In the genomic region with DNA sequence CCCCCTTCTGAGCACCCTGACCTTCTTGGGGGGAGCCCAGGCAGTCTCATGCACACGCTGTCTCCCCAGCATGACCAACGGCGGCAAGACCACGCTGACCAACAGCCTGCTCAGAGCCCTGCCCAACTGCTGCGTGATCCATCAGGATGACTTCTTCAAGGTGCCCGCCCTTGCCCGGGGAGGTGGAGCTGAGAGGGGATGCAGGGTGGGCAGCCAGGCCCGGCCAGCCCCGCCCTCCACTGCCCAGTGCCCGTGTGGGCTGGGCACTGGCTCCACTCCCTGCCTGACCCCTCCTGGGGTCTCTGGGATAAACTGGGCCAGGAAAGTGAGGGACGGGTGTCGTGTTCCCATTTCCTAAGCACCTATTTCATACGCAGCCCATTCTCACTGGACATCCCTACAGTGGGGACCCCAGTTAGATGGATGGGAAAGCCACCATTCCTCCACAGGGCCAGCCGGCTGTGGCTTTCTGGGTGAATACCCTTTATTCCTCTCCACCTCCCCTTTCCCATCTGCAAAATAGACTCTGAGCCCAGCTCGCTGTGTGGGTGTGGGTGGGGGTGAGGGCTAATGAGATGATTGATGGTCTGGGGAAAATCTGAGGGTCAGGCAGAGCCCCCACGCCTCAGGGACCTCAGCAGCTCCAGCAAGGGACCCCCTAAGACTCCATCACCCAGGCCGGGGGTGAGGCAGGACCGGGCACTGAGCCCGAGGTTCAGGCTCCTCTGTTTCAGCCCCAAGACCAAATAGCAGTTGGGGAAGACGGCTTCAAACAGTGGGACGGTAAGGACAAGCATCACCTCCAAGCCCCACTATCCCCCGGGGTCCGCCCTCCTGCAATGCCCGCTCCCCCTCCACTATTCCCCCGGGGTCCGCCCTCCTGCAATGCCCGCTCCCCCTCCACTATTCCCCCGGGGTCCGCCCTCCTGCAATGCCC, we compare ENCODE assay signal across 20 cellular contexts. TPM values are rescaled to one million over a fixed set of nuclear protein-coding genes. Genes with fewer than 3 reads are reported as not detected.
A peak's percentile ranks its signal among the peaks of the same experiment; 100 is the strongest.
DNase-seq lines count a peak whose midpoint lies in the region; ATAC-seq and TF ChIP-seq lines count a peak whose summit lies in the region.
"Had no signal": no experiment of that assay in that cellular context is flagged by ENCODE, and none has a peak within 500 bp of the region (broad histone marks: within the 10 kb centered on the region; RNA-seq: fewer than 3 reads in every experiment).

No MANE protein-coding gene starts in this region.

- TF ChIP-seq EP300 in SK-N-SH (IDR thresholded peaks at IDR 0.05; ENCODE audit: borderline replicate concordance in 1 of 2, low read depth in 1 of 2, low read length in 1 of 2) = no peak

- H3K4me3 Mint-ChIP-seq in stimulated activated effector memory CD8-positive, alpha-beta T cell treated with anti-CD3 and anti-CD28 coated beads, Interleukin-12 subunit alpha, Interleukin-12 subunit beta, amount 100 ng/mL, for 72 hours = no peak overlapping the region
- H3K4me3 Mint-ChIP-seq in activated CD8-positive, alpha-beta memory T cell treated with anti-CD3 and anti-CD28 coated beads, Interleukin-2, amount 10 ng/mL, durations not matched to agents 7 days and 5 days = no peak overlapping the region
- H3K4me3 Mint-ChIP-seq: CD14-positive monocyte; CD8-positive, alpha-beta T cell had no signal

- TF ChIP-seq RAD21 in SK-N-SH (IDR thresholded peaks at IDR 0.05; ENCODE audit: low read length) = no peak

- H3K4me1 ChIP-seq in SK-N-SH (ENCODE audit: control insufficient read depth in 1 of 2, insufficient read depth in 2 of 2, low read depth in 1 of 2, low read length in 1 of 2) (no peaks in the 10 kb centered on the region), right atrium auricular region (peaks cover 0 to 5% of the 10 kb centered on the region in 2 donors), Karpas-422 (ENCODE audit: low read length) (no peaks in the 10 kb centered on the region)
- H3K4me1 ChIP-seq: Caco-2 had no signal

- H3K9me3 ChIP-seq in SK-N-SH (no peaks in the 10 kb centered on the region), right atrium auricular region (no peaks in the 10 kb centered on the region), Karpas-422 (ENCODE audit: low read length) (no peaks in the 10 kb centered on the region)
- H3K9me3 ChIP-seq: Caco-2 had no signal

- H3K9me2 ChIP-seq in SK-N-SH (no peaks in the 10 kb centered on the region), Karpas-422 (replicated peaks; ENCODE audit: insufficient read depth, low read length) (no peaks in the 10 kb centered on the region)

- peak; percentile 19 for ATAC-seq in stimulated activated effector memory CD8-positive, alpha-beta T cell treated with anti-CD3 and anti-CD28 coated beads, Interleukin-12 subunit alpha, Interleukin-12 subunit beta, amount 100 ng/mL, for 72 hours
- no peak for ATAC-seq in GM21717 (IDR thresholded peaks at IDR 0.05; ENCODE audit: unreplicated experiment)
- ATAC-seq in activated CD8-positive, alpha-beta memory T cell treated with anti-CD3 and anti-CD28 coated beads, Interleukin-2, amount 10 ng/mL, durations not matched to agents 7 days and 5 days = no peak
- ATAC-seq: CD8-positive, alpha-beta T cell had no signal

- no peaks in the 10 kb centered on the region; the same call in 1 of the 2 replicates for H3K36me3 ChIP-seq in H7 (replicated peaks; ENCODE audit: control insufficient read depth, insufficient read depth, low read length)
- no peaks in the 10 kb centered on the region for H3K36me3 ChIP-seq in SK-N-SH (replicated peaks in 1 of 2; ENCODE audit: control insufficient read depth in 1 of 2, insufficient read depth in 2 of 2, low read length in 1 of 2)
- peaks cover 41% of the 10 kb centered on the region for H3K36me3 ChIP-seq in right atrium auricular region
- H3K36me3 ChIP-seq in Karpas-422 (ENCODE audit: insufficient read depth, low read length) = no peaks in the 10 kb centered on the region

- H3K9ac ChIP-seq in SK-N-SH (no peak overlapping the region), Karpas-422 (ENCODE audit: low read length) (no peak overlapping the region)

- H3K4me2 ChIP-seq in SK-N-SH (no peak overlapping the region), Karpas-422 (ENCODE audit: low read depth, low read length, poor library complexity, severe bottlenecking) (no peak overlapping the region)

- DNase-seq in H7 (peak; percentile 48), SK-N-SH (peak; percentile 51), right atrium auricular region (ENCODE audit: low spot score) (no peak), GM03348 (ENCODE audit: low spot score) (no peak), Karpas-422 (no peak)
- no peak for DNase-seq in stimulated activated effector memory CD8-positive, alpha-beta T cell treated with anti-CD3 and anti-CD28 coated beads, Interleukin-12 subunit alpha, Interleukin-12 subunit beta, amount 100 ng/mL, for 72 hours (ENCODE audit: low spot score in 2 of 2)
- DNase-seq in activated CD8-positive, alpha-beta memory T cell treated with anti-CD3 and anti-CD28 coated beads, Interleukin-2, amount 10 ng/mL, durations not matched to agents 7 days and 5 days = no peak
- DNase-seq: Caco-2; CD8-positive, alpha-beta T cell; DMS53; GF-D8; GOT3; HCEC 1CT; IMR-90; KBM-7 had no signal

- H3K27ac ChIP-seq in SK-N-SH (ENCODE audit: low read depth in 2 of 2, low read length in 1 of 2) (no peak overlapping the region), right atrium auricular region (peak overlapping the region; percentile 86 to 88), Karpas-422 (ENCODE audit: low read length) (no peak overlapping the region)

- H3K79me2 ChIP-seq in SK-N-SH (ENCODE audit: insufficient read depth) = no peaks in the 10 kb centered on the region
- no peaks in the 10 kb centered on the region for H3K79me2 ChIP-seq in Karpas-422 (ENCODE audit: low read length)

- H3K36me3 Mint-ChIP-seq in stimulated activated effector memory CD8-positive, alpha-beta T cell treated with anti-CD3 and anti-CD28 coated beads, Interleukin-12 subunit alpha, Interleukin-12 subunit beta, amount 100 ng/mL, for 72 hours = no peaks in the 10 kb centered on the region
- H3K36me3 Mint-ChIP-seq in activated CD8-positive, alpha-beta memory T cell treated with anti-CD3 and anti-CD28 coated beads, Interleukin-2, amount 10 ng/mL, durations not matched to agents 7 days and 5 days = no peaks in the 10 kb centered on the region
- H3K36me3 Mint-ChIP-seq: CD14-positive monocyte; CD8-positive, alpha-beta T cell had no signal

- POLR2A ChIA-PET in SK-N-SH (lab: Yijun Ruan, JAX) = no interaction called here

- no peak for TF ChIP-seq CTCF in SK-N-SH (IDR thresholded peaks at IDR 0.05)
- TF ChIP-seq CTCF in right atrium auricular region (IDR thresholded peaks at IDR 0.05) = no peak

- no peak overlapping the region for H3K4me3 ChIP-seq in H7 (ENCODE audit: insufficient read depth, low read depth, low read length)
- no peak overlapping the region for H3K4me3 ChIP-seq in SK-N-SH (ENCODE audit: low read depth in 2 of 2, low read length in 1 of 2)
- H3K4me3 ChIP-seq in right atrium auricular region = peak overlapping the region; percentile 57 to 68
- H3K4me3 ChIP-seq in Karpas-422 (ENCODE audit: low read length) = no peak overlapping the region

- H3K9me3 Mint-ChIP-seq in stimulated activated effector memory CD8-positive, alpha-beta T cell treated with anti-CD3 and anti-CD28 coated beads, Interleukin-12 subunit alpha, Interleukin-12 subunit beta, amount 100 ng/mL, for 72 hours = no peaks in the 10 kb centered on the region
- H3K9me3 Mint-ChIP-seq in activated CD8-positive, alpha-beta memory T cell treated with anti-CD3 and anti-CD28 coated beads, Interleukin-2, amount 10 ng/mL, durations not matched to agents 7 days and 5 days (ENCODE audit: low read depth) = no peaks in the 10 kb centered on the region
- H3K9me3 Mint-ChIP-seq: CD8-positive, alpha-beta T cell had no signal

- H3F3A ChIP-seq in SK-N-SH (replicated peaks; ENCODE audit: insufficient read depth) = no peaks in the 10 kb centered on the region

- peaks cover 23% of the 10 kb centered on the region for H3K27me3 Mint-ChIP-seq in activated CD8-positive, alpha-beta memory T cell treated with anti-CD3 and anti-CD28 coated beads, Interleukin-2, amount 10 ng/mL, durations not matched to agents 7 days and 5 days

- WGBS in SK-N-SH (ENCODE audit: low lambda C conversion rate) = 23% methylated on average over 15 of the region's 29 CpGs

- H3K27me3 ChIP-seq in H7 (ENCODE audit: control insufficient read depth, insufficient read depth, low read length) (no peaks in the 10 kb centered on the region), SK-N-SH (ENCODE audit: insufficient read depth) (peaks cover 22% of the 10 kb centered on the region), right atrium auricular region (no peaks in the 10 kb centered on the region), Karpas-422 (ENCODE audit: low read length) (no peaks in the 10 kb centered on the region)

- CTCF ChIA-PET in SK-N-SH (lab: Yijun Ruan, JAX) = no interaction called here
- CTCF ChIA-PET in activated CD8-positive, alpha-beta memory T cell treated with anti-CD3 and anti-CD28 coated beads, Interleukin-2, amount 10 ng/mL, durations not matched to agents 7 days and 5 days (lab: Charles Lee) = interaction anchor here (0.6 kb wide), 1 partner anchor 719 kb away, joined by 3 read pairs; no protein-coding TSS in a partner anchor

- no peak overlapping the region for H2AFZ ChIP-seq in SK-N-SH (ENCODE audit: low read depth)
- no peak overlapping the region for H2AFZ ChIP-seq in Karpas-422 (ENCODE audit: low read length)

- no peaks in the 10 kb centered on the region for H3K4me1 Mint-ChIP-seq in stimulated activated effector memory CD8-positive, alpha-beta T cell treated with anti-CD3 and anti-CD28 coated beads, Interleukin-12 subunit alpha, Interleukin-12 subunit beta, amount 100 ng/mL, for 72 hours
- H3K4me1 Mint-ChIP-seq in activated CD8-positive, alpha-beta memory T cell treated with anti-CD3 and anti-CD28 coated beads, Interleukin-2, amount 10 ng/mL, durations not matched to agents 7 days and 5 days = no peaks in the 10 kb centered on the region
- H3K4me1 Mint-ChIP-seq: CD14-positive monocyte had no signal

- H3K27ac Mint-ChIP-seq in stimulated activated effector memory CD8-positive, alpha-beta T cell treated with anti-CD3 and anti-CD28 coated beads, Interleukin-12 subunit alpha, Interleukin-12 subunit beta, amount 100 ng/mL, for 72 hours = no peak overlapping the region
- H3K27ac Mint-ChIP-seq in activated CD8-positive, alpha-beta memory T cell treated with anti-CD3 and anti-CD28 coated beads, Interleukin-2, amount 10 ng/mL, durations not matched to agents 7 days and 5 days = no peak overlapping the region
- H3K27ac Mint-ChIP-seq: CD14-positive monocyte; CD8-positive, alpha-beta T cell had no signal

- H4K20me1 ChIP-seq in SK-N-SH (ENCODE audit: insufficient read depth) = no peaks in the 10 kb centered on the region
- no peaks in the 10 kb centered on the region for H4K20me1 ChIP-seq in Karpas-422 (ENCODE audit: insufficient read depth, low read depth, low read length)

RNA-seq across cellular contexts. Expression of gene NMRK2, which starts 3.9 kb away (rescaled TPM):
- 59.4 and 60.1 TPM in 2 replicates for total RNA-seq in H7 (2014; rRNA removed; shearing (Covaris generic))
- not detected in 2 replicates for polyA plus RNA-seq in SK-N-SH (2012; rRNA removed)
- polyA plus RNA-seq in SK-N-SH (2012; cell fraction: cytosol; rRNA removed) = not detected in 2 replicates
- not detected in 2 replicates for polyA plus RNA-seq in SK-N-SH (2012; cell fraction: nucleus; rRNA removed)
- total RNA-seq in right atrium auricular region = 1,000 to 10,000 TPM; 1,342 to 2,195 TPM
- not detected for total RNA-seq in activated CD8-positive, alpha-beta memory T cell treated with anti-CD3 and anti-CD28 coated beads, Interleukin-2, amount 10 ng/mL, durations not matched to agents 7 days and 5 days
- not detected in 2 replicates for total RNA-seq in Karpas-422 (2014; rRNA removed; shearing (Covaris generic); ENCODE audit: low replicate concordance)
- total RNA-seq: A673; Caco-2; CD8-positive, alpha-beta T cell; HT-29; IMR-90 had no signal
- polyA plus RNA-seq: BJ, CD14-positive monocyte, IMR-90 had no signal

RNA-seq across cellular contexts. Expression of gene DAPK3, which starts 34.1 kb away (rescaled TPM):
- 124 and 131 TPM in 2 replicates for total RNA-seq in H7 (2014; rRNA removed; shearing (Covaris generic))
- polyA plus RNA-seq in SK-N-SH (2012; rRNA removed) = 118 and 142 TPM in 2 replicates
- 67.8 and 92.3 TPM in 2 replicates for polyA plus RNA-seq in SK-N-SH (2012; cell fraction: cytosol; rRNA removed)
- polyA plus RNA-seq in SK-N-SH (2012; cell fraction: nucleus; rRNA removed) = 184 and 238 TPM in 2 replicates
- 100 to 1,000 TPM in 1 of 2 donors, 10 to 100 TPM in 1; 46.2 to 202 TPM for total RNA-seq in right atrium auricular region
- total RNA-seq in activated CD8-positive, alpha-beta memory T cell treated with anti-CD3 and anti-CD28 coated beads, Interleukin-2, amount 10 ng/mL, durations not matched to agents 7 days and 5 days = 10 to 100 TPM; 49.3 to 53.0 TPM
- 17.2 and 52.5 TPM in 2 replicates for total RNA-seq in Karpas-422 (2014; rRNA removed; shearing (Covaris generic); ENCODE audit: low replicate concordance)

RNA-seq across cellular contexts. Expression of gene EEF2, which starts 48.5 kb away (rescaled TPM):
- total RNA-seq in H7 (2014; rRNA removed; shearing (Covaris generic)) = 2,968 and 3,290 TPM in 2 replicates
- 1,295 and 1,553 TPM in 2 replicates for polyA plus RNA-seq in SK-N-SH (2012; rRNA removed)
- 756 and 1,170 TPM in 2 replicates for polyA plus RNA-seq in SK-N-SH (2012; cell fraction: cytosol; rRNA removed)
- 816 and 855 TPM in 2 replicates for polyA plus RNA-seq in SK-N-SH (2012; cell fraction: nucleus; rRNA removed)
- 1,000 to 10,000 TPM; 1,205 to 1,737 TPM for total RNA-seq in right atrium auricular region
- total RNA-seq in activated CD8-positive, alpha-beta memory T cell treated with anti-CD3 and anti-CD28 coated beads, Interleukin-2, amount 10 ng/mL, durations not matched to agents 7 days and 5 days = 1,000 to 10,000 TPM; 1,382 to 1,952 TPM
- 1,644 and 3,073 TPM in 2 replicates for total RNA-seq in Karpas-422 (2014; rRNA removed; shearing (Covaris generic); ENCODE audit: low replicate concordance)

RNA-seq across cellular contexts. Expression of gene ATCAY, which starts 56.3 kb away (rescaled TPM):
- 10.2 and 17.9 TPM in 2 replicates for total RNA-seq in H7 (2014; rRNA removed; shearing (Covaris generic))
- polyA plus RNA-seq in SK-N-SH (2012; rRNA removed) = 0.84 and 1.2 TPM in 2 replicates
- 0.68 and 1.4 TPM in 2 replicates for polyA plus RNA-seq in SK-N-SH (2012; cell fraction: cytosol; rRNA removed)
- 0.48 and 0.67 TPM in 2 replicates for polyA plus RNA-seq in SK-N-SH (2012; cell fraction: nucleus; rRNA removed)
- total RNA-seq in right atrium auricular region = not detected
- not detected for total RNA-seq in activated CD8-positive, alpha-beta memory T cell treated with anti-CD3 and anti-CD28 coated beads, Interleukin-2, amount 10 ng/mL, durations not matched to agents 7 days and 5 days
- total RNA-seq in Karpas-422 (2014; rRNA removed; shearing (Covaris generic); ENCODE audit: low replicate concordance) = not detected in 2 replicates
- total RNA-seq: Caco-2; CD8-positive, alpha-beta T cell; HT-29 had no signal
- polyA plus RNA-seq: BJ, CD14-positive monocyte had no signal

Comparison
In these comparisons a context has a peak if more than half of its experiments do, and no peak if none do; other contexts are left out.
1. DNase-seq: peak in H7 (single experiment) and SK-N-SH (single experiment); none in right atrium auricular region (single experiment), stimulated activated effector memory CD8-positive, alpha-beta T cell treated with anti-CD3 and anti-CD28 coated beads, Interleukin-12 subunit alpha, Interleukin-12 subunit beta, amount 100 ng/mL, for 72 hours (0 of 2), GM03348 (single experiment), activated CD8-positive, alpha-beta memory T cell treated with anti-CD3 and anti-CD28 coated beads, Interleukin-2, amount 10 ng/mL, durations not matched to agents 7 days and 5 days (single experiment) and Karpas-422 (single experiment).
2. H3K4me3 ChIP-seq: peak in right atrium auricular region (2 of 2); none in H7 (single experiment), SK-N-SH (0 of 2) and Karpas-422 (single experiment).
3. H3K27ac ChIP-seq: peak in right atrium auricular region (2 of 2); none in SK-N-SH (0 of 2) and Karpas-422 (single experiment).
4. RNA of gene NMRK2, which starts 3.9 kb away (total RNA-seq): 1,342 to 2,195 TPM in right atrium auricular region and 59.4 to 60.1 TPM in H7; not detected in activated CD8-positive, alpha-beta memory T cell treated with anti-CD3 and anti-CD28 coated beads, Interleukin-2, amount 10 ng/mL, durations not matched to agents 7 days and 5 days and not detected in Karpas-422; every median in the first group is over 10 times any median in the second.